Comparison of ENCODE assay signal across 8 cellular contexts in the genomic region with DNA sequence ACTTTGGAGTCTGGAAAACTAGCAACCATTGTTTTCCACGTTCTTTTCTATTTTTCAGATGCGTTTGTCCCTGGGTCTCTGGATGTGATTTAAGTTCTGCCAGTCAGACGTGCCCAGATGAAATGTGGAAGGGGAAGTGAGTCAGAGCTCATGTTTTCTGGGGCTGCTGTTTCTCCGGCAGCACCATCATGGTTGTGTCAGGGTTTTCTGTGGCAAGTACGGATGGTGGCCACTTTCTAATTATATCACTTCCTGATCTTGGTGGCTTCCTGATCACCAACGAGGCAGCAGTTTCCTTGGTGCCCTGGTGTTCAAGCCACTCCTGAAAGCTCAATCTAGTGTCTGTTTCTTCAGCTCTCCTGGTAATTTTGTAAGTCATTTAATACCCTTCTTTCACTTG. TPM values are rescaled to one million over a fixed set of nuclear protein-coding genes. Genes with fewer than 3 reads are reported as not detected.
DNase-seq lines count a peak whose midpoint lies in the region; ATAC-seq and TF ChIP-seq lines count a peak whose summit lies in the region.

No MANE protein-coding gene starts in this region.

- no peaks in the 10 kb centered on the region for H3K9me3 Mint-ChIP-seq in neural progenitor cell

- H3K27ac ChIP-seq in cingulate gyrus (ENCODE audit: low read depth, low read length) (peak overlapping the region; percentile 78), neural progenitor cell (peak overlapping the region; percentile 67)

- ATAC-seq in GM18508 (IDR thresholded peaks at IDR 0.05; ENCODE audit: insufficient read depth, unreplicated experiment) (peak; percentile 44), GM21825 (IDR thresholded peaks at IDR 0.05; ENCODE audit: unreplicated experiment) (peak; percentile 78), GM19455 (IDR thresholded peaks at IDR 0.05; ENCODE audit: unreplicated experiment) (no peak)

- H3F3A ChIP-seq in neural progenitor cell (ENCODE audit: low read depth) = no peaks in the 10 kb centered on the region

- H3K4me1 Mint-ChIP-seq in neural progenitor cell = peaks cover 37% of the 10 kb centered on the region

- no peak for TF ChIP-seq POLR2A in erythroblast (IDR thresholded peaks at IDR 0.05; ENCODE audit: low read length)

- H3K9ac ChIP-seq in neural progenitor cell = no peak overlapping the region

- no peak overlapping the region for H3K4me2 ChIP-seq in neural progenitor cell

- H3K4me1 ChIP-seq in neural progenitor cell = peaks cover 12% of the 10 kb centered on the region

- no peak for TF ChIP-seq CTCF in neural progenitor cell (IDR thresholded peaks at IDR 0.05)

- H3K4me3 Mint-ChIP-seq in neural progenitor cell = no peak overlapping the region

- no peak overlapping the region for H3K27ac Mint-ChIP-seq in neural progenitor cell

- no peak overlapping the region for H2AFZ ChIP-seq in neural progenitor cell (replicated peaks)

- H3K27me3 Mint-ChIP-seq in neural progenitor cell (ENCODE audit: insufficient read depth, low read depth) = peaks cover 2% of the 10 kb centered on the region

- no peaks in the 10 kb centered on the region for H3K9me3 ChIP-seq in neural progenitor cell (ENCODE audit: low read depth)

- H3K4me3 ChIP-seq in neural progenitor cell = no peak overlapping the region

- H3K36me3 ChIP-seq in neural progenitor cell = no peaks in the 10 kb centered on the region

- no peaks in the 10 kb centered on the region for H3K79me2 ChIP-seq in neural progenitor cell (ENCODE audit: low read depth)

- H3K36me3 Mint-ChIP-seq in neural progenitor cell = no peaks in the 10 kb centered on the region

- H4K20me1 ChIP-seq in neural progenitor cell (ENCODE audit: low read depth) = no peaks in the 10 kb centered on the region

- DNase-seq in MV-4-11 (lab: John Stamatoyannopoulos, UW) = peak; percentile 97
- DNase-seq in neural progenitor cell (ENCODE audit: low spot score) = no peak
- DNase-seq in SHP77 (lab: John Stamatoyannopoulos, UW) = no peak
- no peak for DNase-seq in erythroblast (lab: John Stamatoyannopoulos, UW)

- H3K27me3 ChIP-seq in neural progenitor cell = no peaks in the 10 kb centered on the region

RNA-seq across cellular contexts. Expression of gene PMFBP1, which starts 31.4 kb away (rescaled TPM):
- 0.96 and 12.8 TPM in 2 replicates for total RNA-seq in neural progenitor cell (ENCODE audit: low replicate concordance)
